Comparison of ENCODE assay signal across 18 cellular contexts in genomic region chr13:45316996-45317395, GRCh38.
"Had no signal": no experiment of that assay in that cellular context is flagged by ENCODE, and none has a peak within 500 bp of the region (broad histone marks: within the 10 kb centered on the region; RNA-seq: fewer than 3 reads in every experiment).

No MANE protein-coding gene starts in this region.

- H3K36me3 ChIP-seq: spleen, tibial nerve had no signal

- FAIRE-seq: colon had no signal

- H3K4me1 ChIP-seq: psoas muscle had no signal

- H3K27ac Mint-ChIP-seq: natural killer cell; stimulated activated memory B cell treated with anti-CD40 and anti-IgM and Interleukin-4, amounts not matched to agents 10 μg/mL and 1 μg/mL and 100 μg/mL, for 72 hours; stimulated activated naive CD8-positive, alpha-beta T cell treated with anti-CD3 and anti-CD28 coated beads, Interleukin-15, Interleukin-2, amounts not matched to agents 100 ng/mL and 50 ng/mL, for 24 hours had no signal

- ATAC-seq: natural killer cell; psoas muscle; sciatic nerve; stimulated activated memory B cell treated with anti-CD40 and anti-IgM and Interleukin-4, amounts not matched to agents 10 μg/mL and 1 μg/mL and 100 μg/mL, for 72 hours had no signal

- H3K27me3 Mint-ChIP-seq: stimulated activated memory B cell treated with anti-CD40 and anti-IgM and Interleukin-4, amounts not matched to agents 10 μg/mL and 1 μg/mL and 100 μg/mL, for 72 hours had no signal

- H3K27ac ChIP-seq: psoas muscle, spleen, tibial nerve had no signal

- DNase-seq: cerebellar nuclear complex; dermis blood vessel endothelial cell; foreskin melanocyte; head of caudate nucleus; hippocampal formation; natural killer cell; occipital lobe; psoas muscle; retina; spleen; stimulated activated CD4-positive, alpha-beta T cell treated with anti-CD3 and anti-CD28 coated beads, Interleukin-15, amount 100 ng/mL, for 24 hours; stimulated activated CD4-positive, alpha-beta T cell treated with anti-CD3 and anti-CD28 coated beads, Interleukin-1b, Interleukin-23, amount 100 ng/mL, for 48 hours; stimulated activated CD4-positive, alpha-beta T cell treated with anti-CD3 and anti-CD28 coated beads, Interleukin-4, amount 100 ng/mL, for 24 hours had no signal

- H3K27me3 ChIP-seq: tibial nerve had no signal

- H3K4me1 Mint-ChIP-seq: natural killer cell had no signal

- H3K36me3 Mint-ChIP-seq: natural killer cell; stimulated activated memory B cell treated with anti-CD40 and anti-IgM and Interleukin-4, amounts not matched to agents 10 μg/mL and 1 μg/mL and 100 μg/mL, for 72 hours had no signal

- H3K9me3 Mint-ChIP-seq: natural killer cell; stimulated activated memory B cell treated with anti-CD40 and anti-IgM and Interleukin-4, amounts not matched to agents 10 μg/mL and 1 μg/mL and 100 μg/mL, for 72 hours; stimulated activated naive CD8-positive, alpha-beta T cell treated with anti-CD3 and anti-CD28 coated beads, Interleukin-15, Interleukin-2, amounts not matched to agents 100 ng/mL and 50 ng/mL, for 24 hours had no signal

- H3K4me3 ChIP-seq: psoas muscle, spleen, tibial nerve had no signal

- H3K9me3 ChIP-seq: psoas muscle, spleen, tibial nerve had no signal

- H3K4me3 Mint-ChIP-seq: natural killer cell; stimulated activated memory B cell treated with anti-CD40 and anti-IgM and Interleukin-4, amounts not matched to agents 10 μg/mL and 1 μg/mL and 100 μg/mL, for 72 hours; stimulated activated naive CD8-positive, alpha-beta T cell treated with anti-CD3 and anti-CD28 coated beads, Interleukin-15, Interleukin-2, amounts not matched to agents 100 ng/mL and 50 ng/mL, for 24 hours had no signal
